11 cellular contexts compared by ENCODE assay signal in genomic region chr17:68908045-68908444, GRCh38. TPM values are rescaled to one million over a fixed set of nuclear protein-coding genes. Genes with fewer than 3 reads are reported as not detected.
DNase-seq lines count a peak whose midpoint lies in the region; ATAC-seq and TF ChIP-seq lines count a peak whose summit lies in the region.
"Had no signal": no experiment of that assay in that cellular context is flagged by ENCODE, and none has a peak within 500 bp of the region (broad histone marks: within the 10 kb centered on the region; RNA-seq: fewer than 3 reads in every experiment).

No MANE protein-coding gene starts in this region.

- H4K8ac ChIP-seq in mesenchymal stem cell (ENCODE audit: low read length): no peak overlapping the region

- H3K9me3 ChIP-seq in mesenchymal stem cell (ENCODE audit: control insufficient read depth, low read length): no peaks in the 10 kb centered on the region
- H3K9me3 ChIP-seq in gastroesophageal sphincter: no peaks in the 10 kb centered on the region

- no peak for TF ChIP-seq CTCF in gastroesophageal sphincter (IDR thresholded peaks at IDR 0.05)

- 67% methylated on average over 1 of the region's 2 CpGs for WGBS in mesenchymal stem cell
- 80 to 81% methylated on average over 2 of the region's 2 CpGs for WGBS in gastroesophageal sphincter (ENCODE audit: low coverage in 1 of 2), 2 donors

- H3K27ac ChIP-seq in mesenchymal stem cell (ENCODE audit: low read length, poor library complexity, severe bottlenecking) (no peak overlapping the region), gastroesophageal sphincter (peak overlapping the region in 2 of 4 donors; percentile 53 to 59)
- H3K27ac ChIP-seq: parathyroid adenoma had no signal

- H3K23ac ChIP-seq in mesenchymal stem cell (ENCODE audit: low read length in 2 of 2): no peak overlapping the region

- no peak overlapping the region for H4K91ac ChIP-seq in mesenchymal stem cell (ENCODE audit: low read length)

- H2BK15ac ChIP-seq in mesenchymal stem cell (ENCODE audit: low read depth, poor library complexity, severe bottlenecking): no peak overlapping the region

- ATAC-seq in GM18519 (IDR thresholded peaks at IDR 0.05; ENCODE audit: low FRiP score, unreplicated experiment) (peak; percentile 54), GM21786 (IDR thresholded peaks at IDR 0.05; ENCODE audit: unreplicated experiment) (peak; percentile 64), HG03575 (IDR thresholded peaks at IDR 0.05; ENCODE audit: extremely low read depth, insufficient number of reproducible peaks, low FRiP score, unreplicated experiment) (peak; percentile 54), gastroesophageal sphincter (no peak)
- ATAC-seq: T-cell had no signal

- H3K14ac ChIP-seq in mesenchymal stem cell (ENCODE audit: low read length in 2 of 2): no peak overlapping the region

- peaks cover 10% of the 10 kb centered on the region for H3K4me1 ChIP-seq in mesenchymal stem cell (ENCODE audit: control insufficient read depth, insufficient read depth, low read depth, low read length)
- H3K4me1 ChIP-seq in gastroesophageal sphincter: peaks cover 0 to 32% (median 17%) of the 10 kb centered on the region in 3 donors
- H3K4me1 ChIP-seq: parathyroid adenoma had no signal

- no peak overlapping the region for H2AFZ ChIP-seq in mesenchymal stem cell (ENCODE audit: low read depth, low read length)
- H2AFZ ChIP-seq: parathyroid adenoma had no signal

- no peak for TF ChIP-seq POLR2A in gastroesophageal sphincter (IDR thresholded peaks at IDR 0.05)

- DNase-seq in mesenchymal stem cell (no peak), kidney glomerular epithelial cell (lab: John Stamatoyannopoulos, UW) (no peak), AG08396 (ENCODE audit: low spot score) (no peak), SIG-M5 (lab: John Stamatoyannopoulos, UW) (no peak)
- DNase-seq: T-cell had no signal

- peaks cover 0 to 65% of the 10 kb centered on the region in 2 experiments for H3K36me3 ChIP-seq in mesenchymal stem cell (ENCODE audit: control insufficient read depth in 1 of 2, insufficient read depth in 2 of 2, low read depth in 1 of 2, low read length in 2 of 2)
- no peaks in the 10 kb centered on the region for H3K36me3 ChIP-seq in gastroesophageal sphincter

- TF ChIP-seq EP300 in gastroesophageal sphincter (IDR thresholded peaks at IDR 0.05): no peak

- H3K27me3 ChIP-seq in mesenchymal stem cell (ENCODE audit: control insufficient read depth in 1 of 2, insufficient read depth in 1 of 2, low read length in 2 of 2) (no peaks in the 10 kb centered on the region), gastroesophageal sphincter (no peaks in the 10 kb centered on the region)

- H3K79me1 ChIP-seq in mesenchymal stem cell (replicated peaks; ENCODE audit: low read length, poor library complexity, severe bottlenecking): no peaks in the 10 kb centered on the region

- H3K4me2 ChIP-seq in mesenchymal stem cell (ENCODE audit: low read length, poor library complexity, severe bottlenecking): no peak overlapping the region

- H3K9ac ChIP-seq in mesenchymal stem cell (ENCODE audit: low read length): peak overlapping the region; percentile 89
- H3K9ac ChIP-seq: parathyroid adenoma had no signal

- no peak overlapping the region for H3K4ac ChIP-seq in mesenchymal stem cell (ENCODE audit: low read depth in 1 of 2, low read length in 2 of 2)

- peak overlapping the region; percentile 38 for H2BK120ac ChIP-seq in mesenchymal stem cell (ENCODE audit: low read depth, low read length)

- peak overlapping the region in 1 of 2 experiments; percentile 41 for H2BK12ac ChIP-seq in mesenchymal stem cell (ENCODE audit: low read length in 2 of 2)

- H3K18ac ChIP-seq in mesenchymal stem cell (ENCODE audit: low read depth in 1 of 2, low read length in 2 of 2): peak overlapping the region in 1 of 2 experiments; percentile 28

- H3K4me3 ChIP-seq in mesenchymal stem cell (ENCODE audit: insufficient read depth in 1 of 2, low read depth in 1 of 2, low read length in 2 of 2) (no peak overlapping the region), gastroesophageal sphincter (no peak overlapping the region)

- no peak overlapping the region for H2AK5ac ChIP-seq in mesenchymal stem cell (ENCODE audit: low read length, severe bottlenecking)

- no peak overlapping the region for H2BK5ac ChIP-seq in mesenchymal stem cell (ENCODE audit: low read depth, low read length, poor library complexity, severe bottlenecking)

RNA-seq across cellular contexts. Expression of gene ABCA8, which starts 47.1 kb away (rescaled TPM):
- polyA plus RNA-seq in mesenchymal stem cell (2013, experiment 1 of 2): 1.0 TPM
- 0.77 TPM for polyA plus RNA-seq in mesenchymal stem cell (2013, experiment 2 of 2)
- total RNA-seq in gastroesophageal sphincter: 100 to 1,000 TPM in 1 of 4 donors, 10 to 100 TPM in 3; 54.4 to 113 (median 71.3) TPM
- polyA plus RNA-seq: CD14-positive monocyte had no signal
